ENCODE assay signal across 1 cellular context in the genomic region with DNA sequence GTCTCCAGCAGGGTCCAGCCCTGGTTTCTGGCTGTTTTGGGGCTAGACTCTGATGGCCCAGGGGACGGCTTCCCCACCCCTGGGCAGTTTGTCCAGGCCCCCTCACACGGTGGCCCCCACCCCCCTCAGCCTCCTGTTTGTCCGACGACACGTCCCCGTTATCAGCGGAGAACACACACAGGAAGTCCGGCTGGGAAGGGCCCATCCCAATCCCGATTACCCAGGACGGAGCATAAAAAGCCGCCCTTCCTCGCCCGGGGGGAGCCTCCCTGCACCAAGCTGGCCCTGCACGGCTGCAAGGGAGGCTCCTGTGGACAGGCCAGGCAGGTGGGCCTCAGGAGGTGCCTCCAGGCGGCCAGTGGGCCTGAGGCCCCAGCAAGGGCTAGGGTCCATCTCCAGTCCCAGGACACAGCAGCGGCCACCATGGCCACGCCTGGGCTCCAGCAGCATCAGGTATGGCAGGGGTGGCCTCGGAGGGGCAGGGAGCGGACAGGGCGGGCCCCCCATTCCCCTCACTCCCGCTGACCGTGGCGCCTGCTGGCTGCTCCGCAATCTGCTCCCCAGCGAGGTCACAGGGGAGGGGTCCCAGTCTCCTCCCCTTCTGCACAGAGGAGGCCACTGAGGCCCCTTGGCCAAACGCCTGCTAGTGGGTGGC.
TF ChIP-seq lines count a peak whose summit lies in the region.

A gene (plus strand): TSS at position 261 of the 655 bp plus-strand sequence. CDS start 5,367 bp downstream, outside the sequence.

TF ChIP-seq in IMR-90, 13 proteins besides CTCF, POLR2A, EP300 and RAD21 (continued from another document):
- TF ChIP-seq MAZ (IDR thresholded peaks at IDR 0.05; ENCODE audit: borderline replicate concordance, low read depth, low read length) (no peak), NFE2L2 (IDR thresholded peaks at IDR 0.05; ENCODE audit: low read depth, low read length) (no peak), MXI1 (IDR thresholded peaks at IDR 0.05; ENCODE audit: borderline replicate concordance, low read depth, low read length) (no peak), SMC3 (IDR thresholded peaks at IDR 0.05; ENCODE audit: low read depth, low read length) (no peak), RCOR1 (IDR thresholded peaks at IDR 0.05; ENCODE audit: insufficient replicate concordance, low read length) (no peak), MAFK (IDR thresholded peaks at IDR 0.05; ENCODE audit: low read depth, low read length) (no peak), CHD1 (IDR thresholded peaks at IDR 0.05; ENCODE audit: low read depth, low read length) (no peak), BHLHE40 (IDR thresholded peaks at IDR 0.05; ENCODE audit: low read depth, low read length) (no peak)
- TF ChIP-seq, protein P1, sequence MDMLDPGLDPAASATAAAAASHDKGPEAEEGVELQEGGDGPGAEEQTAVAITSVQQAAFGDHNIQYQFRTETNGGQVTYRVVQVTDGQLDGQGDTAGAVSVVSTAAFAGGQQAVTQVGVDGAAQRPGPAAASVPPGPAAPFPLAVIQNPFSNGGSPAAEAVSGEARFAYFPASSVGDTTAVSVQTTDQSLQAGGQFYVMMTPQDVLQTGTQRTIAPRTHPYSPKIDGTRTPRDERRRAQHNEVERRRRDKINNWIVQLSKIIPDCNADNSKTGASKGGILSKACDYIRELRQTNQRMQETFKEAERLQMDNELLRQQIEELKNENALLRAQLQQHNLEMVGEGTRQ (IDR thresholded peaks at IDR 0.05; ENCODE audit: low read depth, low read length), result no peak
TF ChIP-seq in IMR-90: peak in this region for 0.
